ENCODE assay signal across 8 cellular contexts in genomic region chr10:17643755-17644484, GRCh38. TPM values are rescaled to one million over a fixed set of nuclear protein-coding genes. Genes with fewer than 3 reads are reported as not detected.
DNase-seq lines count a peak whose midpoint lies in the region; ATAC-seq, FAIRE-seq and TF ChIP-seq lines count a peak whose summit lies in the region.

TSS of gene STAM (plus strand) at chr10:17644151. CDS start at chr10:17644340, 189 bp downstream.

- H3K9me3 ChIP-seq in OCI-LY3 (ENCODE audit: insufficient read depth, low read length) (no peaks in the 10 kb centered on the region), endothelial cell of umbilical vein (replicated peaks; ENCODE audit: control insufficient read depth, insufficient read depth, low read length) (no peaks in the 10 kb centered on the region)

- intact Hi-C loops in endothelial cell of umbilical vein (cut with micrococcal nuclease) = loop anchor here (1.0 to 5.0 kb wide), 4 partner anchors 21 to 193 kb away; partner anchors contain the start of gene HACD1

- TF ChIP-seq CTCF in OCI-LY3 (IDR thresholded peaks at IDR 0.05; ENCODE audit: low read depth, low read length) (no peak), endothelial cell of umbilical vein (IDR thresholded peaks at IDR 0.05; ENCODE audit: extremely low read depth in 1 of 2, insufficient read depth in 1 of 2, low read depth in 1 of 2, low read length in 2 of 2) (no peak)

- dilution Hi-C loops in endothelial cell of umbilical vein (cut with MboI; ENCODE audit: extremely low pct_ligation_motif_present, low sequenced_read_pairs) = no loop called here

- H3K4me3 ChIP-seq in OCI-LY3 (ENCODE audit: low read length) (peak within 1 kb of the TSS; percentile 99), endothelial cell of umbilical vein (replicated peaks in 1 of 3; ENCODE audit: insufficient read depth in 1 of 3, low read depth in 1 of 3, low read length in 3 of 3) (peak within 1 kb of the TSS; percentile 36 to 90 (median 84))

- FAIRE-seq in endothelial cell of umbilical vein (lab: Jason Lieb, UNC) = peak; percentile 93

- H3K79me2 ChIP-seq in OCI-LY3 (ENCODE audit: low read length) (peaks cover 69% of the 10 kb centered on the region), endothelial cell of umbilical vein (ENCODE audit: control insufficient read depth, insufficient read depth, low read length) (peaks cover 51% of the 10 kb centered on the region)

- no TSS peak for BruUV-seq in endothelial cell of umbilical vein (replicated peaks; lab: Mats Ljungman, UMichigan)

- peak; percentile 76 for TF ChIP-seq POLR2A in endothelial cell of umbilical vein (IDR thresholded peaks at IDR 0.05; ENCODE audit: low read depth, low read length)

- H3K27ac ChIP-seq in OCI-LY3 (ENCODE audit: low read length) = peak within 1 kb of the TSS; percentile 84
- H3K27ac ChIP-seq in endothelial cell of umbilical vein (ENCODE audit: insufficient read depth, low read depth, low read length) = peak within 1 kb of the TSS; percentile 95

- H3K4me2 ChIP-seq in OCI-LY3 (ENCODE audit: low read length) (peak within 1 kb of the TSS; percentile 97), endothelial cell of umbilical vein (ENCODE audit: insufficient read depth, low read length) (peak within 1 kb of the TSS; percentile 91)

- peak within 1 kb of the TSS; percentile 87 for H2AFZ ChIP-seq in OCI-LY3 (ENCODE audit: low read depth, low read length)
- peak within 1 kb of the TSS; percentile 51 for H2AFZ ChIP-seq in endothelial cell of umbilical vein (ENCODE audit: low read depth, low read length)

- DNase-seq in DMS 273 treated with DMSO at 0.1 percent for 48 hours (lab: John Stamatoyannopoulos, UW) (peak; percentile 84), HuH-7.5 (ENCODE audit: low spot score) (peak; percentile 80), endothelial cell of umbilical vein (ENCODE audit: low read depth, low spot score) (peak; percentile 96), midbrain (lab: John Stamatoyannopoulos, UW) (peak; percentile 95)
- DNase-seq in activated CD8-positive, alpha-beta memory T cell treated with anti-CD3 and anti-CD28 coated beads, Interleukin-2, amount 50 U/mL, for 48 hours = peak; percentile 95
- DNase-seq in stimulated activated CD8-positive, alpha-beta memory T cell treated with anti-CD3 and anti-CD28 coated beads, Interleukin-2, amount 100 ng/mL, for 1 hour (ENCODE audit: low read depth in 2 of 2) = peak; percentile 78 to 85

- H4K20me1 ChIP-seq in OCI-LY3 (ENCODE audit: insufficient read depth, low read length) (0 out of 2 replicates have a peak, but pooled peaks cover 3% of the 10 kb centered on the region), endothelial cell of umbilical vein (replicated peaks; ENCODE audit: control insufficient read depth, extremely low read depth, insufficient read depth, low read length) (no peaks in the 10 kb centered on the region)

- H3K9me1 ChIP-seq in endothelial cell of umbilical vein (replicated peaks; ENCODE audit: control insufficient read depth, extremely low read depth, insufficient read depth, low read length) = no peaks in the 10 kb centered on the region

- CTCF ChIA-PET in endothelial cell of umbilical vein (lab: Charles Lee) = interaction anchor here (1.0 to 2.0 kb wide), 17 partner anchors 9 to 834 kb away, joined by 3 to 17 read pairs (median 4); partner anchors contain the start of gene HACD1

- H3K9ac ChIP-seq in OCI-LY3 (ENCODE audit: low read length) (peak within 1 kb of the TSS; percentile 90), endothelial cell of umbilical vein (replicated peaks; ENCODE audit: extremely low read depth, insufficient read depth, low read length) (peak within 1 kb of the TSS; percentile 94)

- H3K27me3 ChIP-seq in OCI-LY3 (ENCODE audit: low read depth, low read length) = no peaks in the 10 kb centered on the region
- no peaks in the 10 kb centered on the region for H3K27me3 ChIP-seq in endothelial cell of umbilical vein (ENCODE audit: control insufficient read depth in 2 of 2, insufficient read depth in 2 of 2, low read length in 2 of 2)

- POLR2A ChIA-PET in endothelial cell of umbilical vein (lab: Charles Lee) = interaction anchor here (0.7 to 2.4 kb wide), 5 partner anchors 11 to 826 kb away, joined by 3 to 16 read pairs (median 4); partner anchors contain the start of genes HACD1 and RSU1

- peaks cover 21% of the 10 kb centered on the region for H3K4me1 ChIP-seq in OCI-LY3 (ENCODE audit: low read length)
- peaks cover 21% of the 10 kb centered on the region for H3K4me1 ChIP-seq in endothelial cell of umbilical vein (ENCODE audit: control insufficient read depth, extremely low read depth, insufficient read depth, low read length)

- peak; percentile 93 for ATAC-seq in GM21528 (IDR thresholded peaks at IDR 0.05; ENCODE audit: low FRiP score, unreplicated experiment)

- H3K36me3 ChIP-seq in OCI-LY3 (replicated peaks; ENCODE audit: low read depth, low read length) = no peaks in the 10 kb centered on the region
- H3K36me3 ChIP-seq in endothelial cell of umbilical vein (ENCODE audit: control insufficient read depth in 2 of 2, extremely low read depth in 1 of 2, insufficient read depth in 2 of 2, low read length in 2 of 2) = no peaks in the 10 kb centered on the region

TF ChIP-seq in endothelial cell of umbilical vein, 7 proteins besides CTCF, POLR2A, EP300 and RAD21:
- TF ChIP-seq MYC (IDR thresholded peaks at IDR 0.05; ENCODE audit: low read depth, low read length) = no peak
- TF ChIP-seq FOS (IDR thresholded peaks at IDR 0.05; ENCODE audit: borderline replicate concordance, insufficient read depth, low read length) = no peak
- TF ChIP-seq JUN (IDR thresholded peaks at IDR 0.05; ENCODE audit: borderline replicate concordance, insufficient read depth, insufficient read length, low read depth) = no peak
- TF ChIP-seq MAX (IDR thresholded peaks at IDR 0.05; ENCODE audit: insufficient read depth, insufficient read length) = peak; percentile 70
- TF ChIP-seq POLR2AphosphoS5 (IDR thresholded peaks at IDR 0.05; ENCODE audit: insufficient read depth, low read depth, low read length) = peak; percentile 69
TF ChIP-seq in endothelial cell of umbilical vein: peak in this region for 2.

RNA-seq across cellular contexts. Expression of gene STAM, which starts in this region (rescaled TPM):
- 20.0 and 20.6 TPM in 2 replicates for total RNA-seq in endothelial cell of umbilical vein
- polyA plus RNA-seq in endothelial cell of umbilical vein = 16.1 and 17.7 TPM in 2 replicates
- 16.5 and 18.4 TPM in 2 replicates for polyA plus RNA-seq in endothelial cell of umbilical vein (2011; cell fraction: cytosol; rRNA removed)
- 24.6 and 25.9 TPM in 2 replicates for polyA plus RNA-seq in endothelial cell of umbilical vein (2011; cell fraction: nucleus; rRNA removed)
- polyA plus RNA-seq in endothelial cell of umbilical vein (2012) = 16.6 and 22.2 TPM in 2 replicates
- polyA minus RNA-seq in endothelial cell of umbilical vein = 25.6 and 27.7 TPM in 2 replicates
- polyA minus RNA-seq in endothelial cell of umbilical vein (2011; cell fraction: cytosol; rRNA and poly(A)+ RNA removed) = 8.6 TPM
- polyA minus RNA-seq in endothelial cell of umbilical vein (2011; cell fraction: nucleus; rRNA and poly(A)+ RNA removed) = 56.6 and 59.0 TPM in 2 replicates

Comparison
In these comparisons a context has a peak if more than half of its experiments do, and no peak if none do; other contexts are left out.
1. Peak in every context shown above with its lines: DNase-seq, ATAC-seq, H3K4me3 ChIP-seq and H3K27ac ChIP-seq.